Comparison of ENCODE assay signal across 24 cellular contexts in genomic region chr12:20452496-20452895, GRCh38.
"Had no signal": no experiment of that assay in that cellular context is flagged by ENCODE, and none has a peak within 500 bp of the region (broad histone marks: within the 10 kb centered on the region; RNA-seq: fewer than 3 reads in every experiment).

No MANE protein-coding gene starts in this region.

- H3K36me3 ChIP-seq: brain microvascular endothelial cell had no signal

- H3K27ac Mint-ChIP-seq: activated CD4-positive, alpha-beta T cell treated with anti-CD3 and anti-CD28 coated beads, Interleukin-2, amount 10 ng/mL, durations not matched to agents 24 days and 14 days; activated CD8-positive, alpha-beta T cell treated with anti-CD3 and anti-CD28 coated beads for 36 hours; activated naive CD8-positive, alpha-beta T cell; activated naive CD8-positive, alpha-beta T cell treated with anti-CD3 and anti-CD28 coated beads, Interleukin-2, amount 50 U/mL, for 24 hours; activated T-cell treated with anti-CD3 and anti-CD28 coated beads, Interleukin-2, amount 50 U/mL, for 72 hours; activated T-helper 17 cell treated with anti-CD3 and anti-CD28 coated beads, Interleukin-2, amount 50 U/mL, for 72 hours had no signal

- H3K36me3 Mint-ChIP-seq: activated naive CD8-positive, alpha-beta T cell had no signal

- H3K4me1 Mint-ChIP-seq: activated CD4-positive, alpha-beta T cell treated with anti-CD3 and anti-CD28 coated beads, Interleukin-2, amount 10 ng/mL, durations not matched to agents 24 days and 14 days; activated naive CD8-positive, alpha-beta T cell treated with anti-CD3 and anti-CD28 coated beads, Interleukin-2, amount 50 U/mL, for 24 hours; activated T-helper 17 cell treated with anti-CD3 and anti-CD28 coated beads, Interleukin-2, amount 50 U/mL, for 72 hours had no signal

- H3K4me3 Mint-ChIP-seq: activated CD4-positive, alpha-beta T cell treated with anti-CD3 and anti-CD28 coated beads, Interleukin-2, amount 10 ng/mL, durations not matched to agents 24 days and 14 days; activated CD8-positive, alpha-beta T cell treated with anti-CD3 and anti-CD28 coated beads for 36 hours; activated naive CD8-positive, alpha-beta T cell; activated naive CD8-positive, alpha-beta T cell treated with anti-CD3 and anti-CD28 coated beads, Interleukin-2, amount 50 U/mL, for 24 hours; activated T-cell treated with anti-CD3 and anti-CD28 coated beads, Interleukin-2, amount 50 U/mL, for 72 hours; activated T-helper 17 cell treated with anti-CD3 and anti-CD28 coated beads, Interleukin-2, amount 50 U/mL, for 72 hours had no signal

- H3K27me3 ChIP-seq: brain microvascular endothelial cell had no signal

- DNase-seq: activated CD4-positive, alpha-beta T cell treated with anti-CD3 and anti-CD28 coated beads, Interleukin-2, amount 10 ng/mL, durations not matched to agents 24 days and 14 days; activated CD4-positive, alpha-beta T cell treated with anti-CD3 and anti-CD28 coated beads, Interleukin-2, amount 50 U/mL, for 4 hours; activated CD8-positive, alpha-beta T cell treated with anti-CD3 and anti-CD28 coated beads for 36 hours; activated effector memory CD4-positive, alpha-beta T cell treated with anti-CD3 and anti-CD28 coated beads, Interleukin-2, amount 50 U/mL, for 16 hours; activated naive CD4-positive, alpha-beta T cell treated with Interleukin-2 at 50 U/mL for 16 hours; activated naive CD8-positive, alpha-beta T cell treated with anti-CD3 and anti-CD28 coated beads, Interleukin-2, amount 50 U/mL, for 24 hours; activated T-cell treated with anti-CD3 and anti-CD28 coated beads, Interleukin-2, amount 50 U/mL, for 1 hour; activated T-cell treated with anti-CD3 and anti-CD28 coated beads, Interleukin-2, amount 50 U/mL, for 72 hours; anterior cingulate cortex; central memory CD4-positive, alpha-beta T cell; Karpas-422; KBM-7; NCI-H1105; NCI-H1417 treated with DMSO at 0.1 percent for 48 hours; NCI-H1694; NCI-H1930; NCI-H2081 treated with DMSO at 0.1 percent for 48 hours; NCI-H446 treated with DMSO at 0.1 percent for 48 hours; NCI-H524; SHP77 treated with DMSO at 0.1 percent for 48 hours had no signal

- H3K27me3 Mint-ChIP-seq: activated CD4-positive, alpha-beta T cell treated with anti-CD3 and anti-CD28 coated beads, Interleukin-2, amount 10 ng/mL, durations not matched to agents 24 days and 14 days; activated CD8-positive, alpha-beta T cell treated with anti-CD3 and anti-CD28 coated beads for 36 hours; activated naive CD8-positive, alpha-beta T cell treated with anti-CD3 and anti-CD28 coated beads, Interleukin-2, amount 50 U/mL, for 24 hours had no signal

- ATAC-seq: activated CD8-positive, alpha-beta T cell treated with anti-CD3 and anti-CD28 coated beads for 36 hours; activated naive CD8-positive, alpha-beta T cell treated with anti-CD3 and anti-CD28 coated beads, Interleukin-2, amount 50 U/mL, for 24 hours; activated T-cell treated with anti-CD3 and anti-CD28 coated beads, Interleukin-2, amount 50 U/mL, for 72 hours; activated T-helper 17 cell treated with anti-CD3 and anti-CD28 coated beads, Interleukin-2, amount 50 U/mL, for 72 hours; Panc1 had no signal

- H3K9me3 Mint-ChIP-seq: activated CD4-positive, alpha-beta T cell treated with anti-CD3 and anti-CD28 coated beads, Interleukin-2, amount 10 ng/mL, durations not matched to agents 24 days and 14 days; activated CD8-positive, alpha-beta T cell treated with anti-CD3 and anti-CD28 coated beads for 36 hours; activated naive CD8-positive, alpha-beta T cell treated with anti-CD3 and anti-CD28 coated beads, Interleukin-2, amount 50 U/mL, for 24 hours; activated T-cell treated with anti-CD3 and anti-CD28 coated beads, Interleukin-2, amount 50 U/mL, for 72 hours; activated T-helper 17 cell treated with anti-CD3 and anti-CD28 coated beads, Interleukin-2, amount 50 U/mL, for 72 hours had no signal
